1 cellular context compared by ENCODE assay signal in the genomic region with DNA sequence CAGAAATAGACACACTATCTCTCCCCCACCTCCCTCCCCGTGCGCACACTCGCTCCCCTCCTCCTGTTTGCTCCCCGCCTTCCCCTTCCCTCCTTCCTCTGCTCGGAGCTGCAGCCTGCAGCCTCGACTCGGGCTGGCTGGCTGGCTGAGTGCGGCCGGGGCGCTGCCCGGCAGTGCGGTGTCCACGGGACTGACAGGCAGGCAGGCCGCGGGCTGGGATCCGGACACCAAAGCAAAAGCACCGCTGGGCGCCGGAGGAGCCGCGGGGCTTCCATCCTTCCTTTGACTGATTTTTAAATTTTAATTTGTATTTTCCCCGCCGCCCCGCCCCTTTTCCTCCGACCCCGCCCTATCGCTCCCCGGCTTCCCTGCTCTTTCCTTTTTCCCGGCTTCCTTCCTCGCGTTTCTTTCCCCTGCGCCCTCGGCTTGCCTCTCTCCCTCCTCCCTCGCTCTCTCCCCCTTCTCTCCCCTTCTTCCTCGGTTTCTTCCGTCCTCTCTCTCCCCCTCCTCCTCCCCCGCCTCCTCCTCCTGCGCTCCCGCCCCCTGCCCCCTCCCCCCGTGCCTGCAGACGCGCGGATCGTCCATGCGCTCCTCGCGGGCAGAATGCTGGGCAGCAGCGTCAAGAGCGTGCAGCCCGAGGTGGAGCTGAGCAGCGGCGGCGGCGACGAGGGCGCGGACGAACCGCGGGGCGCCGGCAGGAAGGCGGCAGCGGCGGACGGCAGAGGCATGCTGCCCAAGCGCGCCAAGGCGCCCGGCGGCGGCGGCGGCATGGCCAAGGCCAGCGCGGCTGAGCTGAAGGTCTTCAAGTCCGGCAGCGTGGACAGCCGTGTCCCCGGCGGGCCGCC.
A peak's percentile ranks its signal among the peaks of the same experiment; 100 is the strongest.
TF ChIP-seq lines count a peak whose summit lies in the region.

No MANE protein-coding gene starts in this region.

TF ChIP-seq in K562, 482 proteins besides CTCF, POLR2A, EP300 and RAD21 (continued from another document and continues in another):
- TF ChIP-seq, protein P1, sequence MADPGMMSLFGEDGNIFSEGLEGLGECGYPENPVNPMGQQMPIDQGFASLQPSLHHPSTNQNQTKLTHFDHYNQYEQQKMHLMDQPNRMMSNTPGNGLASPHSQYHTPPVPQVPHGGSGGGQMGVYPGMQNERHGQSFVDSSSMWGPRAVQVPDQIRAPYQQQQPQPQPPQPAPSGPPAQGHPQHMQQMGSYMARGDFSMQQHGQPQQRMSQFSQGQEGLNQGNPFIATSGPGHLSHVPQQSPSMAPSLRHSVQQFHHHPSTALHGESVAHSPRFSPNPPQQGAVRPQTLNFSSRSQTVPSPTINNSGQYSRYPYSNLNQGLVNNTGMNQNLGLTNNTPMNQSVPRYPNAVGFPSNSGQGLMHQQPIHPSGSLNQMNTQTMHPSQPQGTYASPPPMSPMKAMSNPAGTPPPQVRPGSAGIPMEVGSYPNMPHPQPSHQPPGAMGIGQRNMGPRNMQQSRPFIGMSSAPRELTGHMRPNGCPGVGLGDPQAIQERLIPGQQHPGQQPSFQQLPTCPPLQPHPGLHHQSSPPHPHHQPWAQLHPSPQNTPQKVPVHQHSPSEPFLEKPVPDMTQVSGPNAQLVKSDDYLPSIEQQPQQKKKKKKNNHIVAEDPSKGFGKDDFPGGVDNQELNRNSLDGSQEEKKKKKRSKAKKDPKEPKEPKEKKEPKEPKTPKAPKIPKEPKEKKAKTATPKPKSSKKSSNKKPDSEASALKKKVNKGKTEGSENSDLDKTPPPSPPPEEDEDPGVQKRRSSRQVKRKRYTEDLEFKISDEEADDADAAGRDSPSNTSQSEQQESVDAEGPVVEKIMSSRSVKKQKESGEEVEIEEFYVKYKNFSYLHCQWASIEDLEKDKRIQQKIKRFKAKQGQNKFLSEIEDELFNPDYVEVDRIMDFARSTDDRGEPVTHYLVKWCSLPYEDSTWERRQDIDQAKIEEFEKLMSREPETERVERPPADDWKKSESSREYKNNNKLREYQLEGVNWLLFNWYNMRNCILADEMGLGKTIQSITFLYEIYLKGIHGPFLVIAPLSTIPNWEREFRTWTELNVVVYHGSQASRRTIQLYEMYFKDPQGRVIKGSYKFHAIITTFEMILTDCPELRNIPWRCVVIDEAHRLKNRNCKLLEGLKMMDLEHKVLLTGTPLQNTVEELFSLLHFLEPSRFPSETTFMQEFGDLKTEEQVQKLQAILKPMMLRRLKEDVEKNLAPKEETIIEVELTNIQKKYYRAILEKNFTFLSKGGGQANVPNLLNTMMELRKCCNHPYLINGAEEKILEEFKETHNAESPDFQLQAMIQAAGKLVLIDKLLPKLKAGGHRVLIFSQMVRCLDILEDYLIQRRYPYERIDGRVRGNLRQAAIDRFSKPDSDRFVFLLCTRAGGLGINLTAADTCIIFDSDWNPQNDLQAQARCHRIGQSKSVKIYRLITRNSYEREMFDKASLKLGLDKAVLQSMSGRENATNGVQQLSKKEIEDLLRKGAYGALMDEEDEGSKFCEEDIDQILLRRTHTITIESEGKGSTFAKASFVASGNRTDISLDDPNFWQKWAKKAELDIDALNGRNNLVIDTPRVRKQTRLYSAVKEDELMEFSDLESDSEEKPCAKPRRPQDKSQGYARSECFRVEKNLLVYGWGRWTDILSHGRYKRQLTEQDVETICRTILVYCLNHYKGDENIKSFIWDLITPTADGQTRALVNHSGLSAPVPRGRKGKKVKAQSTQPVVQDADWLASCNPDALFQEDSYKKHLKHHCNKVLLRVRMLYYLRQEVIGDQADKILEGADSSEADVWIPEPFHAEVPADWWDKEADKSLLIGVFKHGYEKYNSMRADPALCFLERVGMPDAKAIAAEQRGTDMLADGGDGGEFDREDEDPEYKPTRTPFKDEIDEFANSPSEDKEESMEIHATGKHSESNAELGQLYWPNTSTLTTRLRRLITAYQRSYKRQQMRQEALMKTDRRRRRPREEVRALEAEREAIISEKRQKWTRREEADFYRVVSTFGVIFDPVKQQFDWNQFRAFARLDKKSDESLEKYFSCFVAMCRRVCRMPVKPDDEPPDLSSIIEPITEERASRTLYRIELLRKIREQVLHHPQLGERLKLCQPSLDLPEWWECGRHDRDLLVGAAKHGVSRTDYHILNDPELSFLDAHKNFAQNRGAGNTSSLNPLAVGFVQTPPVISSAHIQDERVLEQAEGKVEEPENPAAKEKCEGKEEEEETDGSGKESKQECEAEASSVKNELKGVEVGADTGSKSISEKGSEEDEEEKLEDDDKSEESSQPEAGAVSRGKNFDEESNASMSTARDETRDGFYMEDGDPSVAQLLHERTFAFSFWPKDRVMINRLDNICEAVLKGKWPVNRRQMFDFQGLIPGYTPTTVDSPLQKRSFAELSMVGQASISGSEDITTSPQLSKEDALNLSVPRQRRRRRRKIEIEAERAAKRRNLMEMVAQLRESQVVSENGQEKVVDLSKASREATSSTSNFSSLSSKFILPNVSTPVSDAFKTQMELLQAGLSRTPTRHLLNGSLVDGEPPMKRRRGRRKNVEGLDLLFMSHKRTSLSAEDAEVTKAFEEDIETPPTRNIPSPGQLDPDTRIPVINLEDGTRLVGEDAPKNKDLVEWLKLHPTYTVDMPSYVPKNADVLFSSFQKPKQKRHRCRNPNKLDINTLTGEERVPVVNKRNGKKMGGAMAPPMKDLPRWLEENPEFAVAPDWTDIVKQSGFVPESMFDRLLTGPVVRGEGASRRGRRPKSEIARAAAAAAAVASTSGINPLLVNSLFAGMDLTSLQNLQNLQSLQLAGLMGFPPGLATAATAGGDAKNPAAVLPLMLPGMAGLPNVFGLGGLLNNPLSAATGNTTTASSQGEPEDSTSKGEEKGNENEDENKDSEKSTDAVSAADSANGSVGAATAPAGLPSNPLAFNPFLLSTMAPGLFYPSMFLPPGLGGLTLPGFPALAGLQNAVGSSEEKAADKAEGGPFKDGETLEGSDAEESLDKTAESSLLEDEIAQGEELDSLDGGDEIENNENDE (IDR thresholded peaks at IDR 0.05; ENCODE audit: low read depth, low read length) = no peak
- TF ChIP-seq JUNB (CRISPR knock-in tag; conservative IDR thresholded peaks at IDR 0.05) = no peak
- TF ChIP-seq ARID2 (IDR thresholded peaks at IDR 0.05) = no peak
- TF ChIP-seq DNMT1 (IDR thresholded peaks at IDR 0.05) = no peak
- no peak for TF ChIP-seq ZNF175 (CRISPR knock-in tag; IDR thresholded peaks at IDR 0.05; ENCODE audit: low read depth)
- no peak for TF ChIP-seq ZNF717 (CRISPR knock-in tag; IDR thresholded peaks at IDR 0.05)
- no peak for TF ChIP-seq MCM5 (IDR thresholded peaks at IDR 0.05; ENCODE audit: low read depth)
- TF ChIP-seq, protein P2, sequence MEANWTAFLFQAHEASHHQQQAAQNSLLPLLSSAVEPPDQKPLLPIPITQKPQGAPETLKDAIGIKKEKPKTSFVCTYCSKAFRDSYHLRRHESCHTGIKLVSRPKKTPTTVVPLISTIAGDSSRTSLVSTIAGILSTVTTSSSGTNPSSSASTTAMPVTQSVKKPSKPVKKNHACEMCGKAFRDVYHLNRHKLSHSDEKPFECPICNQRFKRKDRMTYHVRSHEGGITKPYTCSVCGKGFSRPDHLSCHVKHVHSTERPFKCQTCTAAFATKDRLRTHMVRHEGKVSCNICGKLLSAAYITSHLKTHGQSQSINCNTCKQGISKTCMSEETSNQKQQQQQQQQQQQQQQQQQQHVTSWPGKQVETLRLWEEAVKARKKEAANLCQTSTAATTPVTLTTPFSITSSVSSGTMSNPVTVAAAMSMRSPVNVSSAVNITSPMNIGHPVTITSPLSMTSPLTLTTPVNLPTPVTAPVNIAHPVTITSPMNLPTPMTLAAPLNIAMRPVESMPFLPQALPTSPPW (CRISPR knock-in tag; IDR thresholded peaks at IDR 0.05) = peak; percentile 93
- TF ChIP-seq, protein P3, sequence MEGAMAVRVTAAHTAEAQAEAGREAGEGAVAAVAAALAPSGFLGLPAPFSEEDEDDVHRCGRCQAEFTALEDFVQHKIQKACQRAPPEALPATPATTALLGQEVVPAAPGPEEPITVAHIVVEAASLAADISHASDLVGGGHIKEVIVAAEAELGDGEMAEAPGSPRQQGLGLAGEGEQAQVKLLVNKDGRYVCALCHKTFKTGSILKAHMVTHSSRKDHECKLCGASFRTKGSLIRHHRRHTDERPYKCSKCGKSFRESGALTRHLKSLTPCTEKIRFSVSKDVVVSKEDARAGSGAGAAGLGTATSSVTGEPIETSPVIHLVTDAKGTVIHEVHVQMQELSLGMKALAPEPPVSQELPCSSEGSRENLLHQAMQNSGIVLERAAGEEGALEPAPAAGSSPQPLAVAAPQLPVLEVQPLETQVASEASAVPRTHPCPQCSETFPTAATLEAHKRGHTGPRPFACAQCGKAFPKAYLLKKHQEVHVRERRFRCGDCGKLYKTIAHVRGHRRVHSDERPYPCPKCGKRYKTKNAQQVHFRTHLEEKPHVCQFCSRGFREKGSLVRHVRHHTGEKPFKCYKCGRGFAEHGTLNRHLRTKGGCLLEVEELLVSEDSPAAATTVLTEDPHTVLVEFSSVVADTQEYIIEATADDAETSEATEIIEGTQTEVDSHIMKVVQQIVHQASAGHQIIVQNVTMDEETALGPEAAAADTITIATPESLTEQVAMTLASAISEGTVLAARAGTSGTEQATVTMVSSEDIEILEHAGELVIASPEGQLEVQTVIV (CRISPR knock-in tag; IDR thresholded peaks at IDR 0.05; ENCODE audit: borderline replicate concordance) = no peak
- TF ChIP-seq CBX5 (IDR thresholded peaks at IDR 0.05; ENCODE audit: borderline replicate concordance, low read depth) = no peak
- TF ChIP-seq ZNF41 (CRISPR knock-in tag; conservative IDR thresholded peaks at IDR 0.05) = no peak
- peak; percentile 63 for TF ChIP-seq RBFOX2 (IDR thresholded peaks at IDR 0.05; ENCODE audit: low read depth, low read length)
- TF ChIP-seq ZNF584 (CRISPR knock-in tag; IDR thresholded peaks at IDR 0.05; ENCODE audit: low read depth) = no peak
- TF ChIP-seq, protein P4, sequence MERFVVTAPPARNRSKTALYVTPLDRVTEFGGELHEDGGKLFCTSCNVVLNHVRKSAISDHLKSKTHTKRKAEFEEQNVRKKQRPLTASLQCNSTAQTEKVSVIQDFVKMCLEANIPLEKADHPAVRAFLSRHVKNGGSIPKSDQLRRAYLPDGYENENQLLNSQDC (CRISPR knock-in tag; IDR thresholded peaks at IDR 0.05) = no peak
- no peak for TF ChIP-seq SRSF7 (optimal IDR thresholded peaks at IDR 0.05; ENCODE audit: low read depth, low read length)
- TF ChIP-seq ZNF143 (CRISPR knock-in tag; IDR thresholded peaks at IDR 0.05) = no peak
- TF ChIP-seq NR3C1 (CRISPR knock-in tag; IDR thresholded peaks at IDR 0.05) = no peak
- TF ChIP-seq SMAD4 (CRISPR knock-in tag; conservative IDR thresholded peaks at IDR 0.05) = peak; percentile 46; the same call in 1 of the 2 replicates
- TF ChIP-seq, protein P5, sequence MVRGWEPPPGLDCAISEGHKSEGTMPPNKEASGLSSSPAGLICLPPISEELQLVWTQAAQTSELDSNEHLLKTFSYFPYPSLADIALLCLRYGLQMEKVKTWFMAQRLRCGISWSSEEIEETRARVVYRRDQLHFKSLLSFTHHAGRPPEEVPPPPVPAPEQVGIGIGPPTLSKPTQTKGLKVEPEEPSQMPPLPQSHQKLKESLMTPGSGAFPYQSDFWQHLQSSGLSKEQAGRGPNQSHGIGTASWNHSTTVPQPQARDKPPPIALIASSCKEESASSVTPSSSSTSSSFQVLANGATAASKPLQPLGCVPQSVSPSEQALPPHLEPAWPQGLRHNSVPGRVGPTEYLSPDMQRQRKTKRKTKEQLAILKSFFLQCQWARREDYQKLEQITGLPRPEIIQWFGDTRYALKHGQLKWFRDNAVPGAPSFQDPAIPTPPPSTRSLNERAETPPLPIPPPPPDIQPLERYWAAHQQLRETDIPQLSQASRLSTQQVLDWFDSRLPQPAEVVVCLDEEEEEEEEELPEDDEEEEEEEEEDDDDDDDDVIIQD (CRISPR knock-in tag; IDR thresholded peaks at IDR 0.05) = no peak
- TF ChIP-seq, protein P6, sequence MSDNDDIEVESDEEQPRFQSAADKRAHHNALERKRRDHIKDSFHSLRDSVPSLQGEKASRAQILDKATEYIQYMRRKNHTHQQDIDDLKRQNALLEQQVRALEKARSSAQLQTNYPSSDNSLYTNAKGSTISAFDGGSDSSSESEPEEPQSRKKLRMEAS (CRISPR knock-in tag; IDR thresholded peaks at IDR 0.05) = no peak; the same call in 1 of the 2 replicates
- TF ChIP-seq, protein P7, sequence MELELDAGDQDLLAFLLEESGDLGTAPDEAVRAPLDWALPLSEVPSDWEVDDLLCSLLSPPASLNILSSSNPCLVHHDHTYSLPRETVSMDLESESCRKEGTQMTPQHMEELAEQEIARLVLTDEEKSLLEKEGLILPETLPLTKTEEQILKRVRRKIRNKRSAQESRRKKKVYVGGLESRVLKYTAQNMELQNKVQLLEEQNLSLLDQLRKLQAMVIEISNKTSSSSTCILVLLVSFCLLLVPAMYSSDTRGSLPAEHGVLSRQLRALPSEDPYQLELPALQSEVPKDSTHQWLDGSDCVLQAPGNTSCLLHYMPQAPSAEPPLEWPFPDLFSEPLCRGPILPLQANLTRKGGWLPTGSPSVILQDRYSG (tag; conservative IDR thresholded peaks at IDR 0.05; ENCODE audit: low read depth) = no peak
- no peak for TF ChIP-seq HDAC3 (IDR thresholded peaks at IDR 0.05; ENCODE audit: borderline replicate concordance, partially characterized antibody)
- no peak for TF ChIP-seq ZNF57 (CRISPR knock-in tag; IDR thresholded peaks at IDR 0.05)
- no peak for TF ChIP-seq FOXK2 (conservative IDR thresholded peaks at IDR 0.05 in 1 of 2, IDR thresholded peaks at IDR 0.05 in 1 of 2; ENCODE audit: low read depth in 2 of 2)
- TF ChIP-seq IFI16 (CRISPR knock-in tag; IDR thresholded peaks at IDR 0.05) = no peak
- TF ChIP-seq, protein P8, sequence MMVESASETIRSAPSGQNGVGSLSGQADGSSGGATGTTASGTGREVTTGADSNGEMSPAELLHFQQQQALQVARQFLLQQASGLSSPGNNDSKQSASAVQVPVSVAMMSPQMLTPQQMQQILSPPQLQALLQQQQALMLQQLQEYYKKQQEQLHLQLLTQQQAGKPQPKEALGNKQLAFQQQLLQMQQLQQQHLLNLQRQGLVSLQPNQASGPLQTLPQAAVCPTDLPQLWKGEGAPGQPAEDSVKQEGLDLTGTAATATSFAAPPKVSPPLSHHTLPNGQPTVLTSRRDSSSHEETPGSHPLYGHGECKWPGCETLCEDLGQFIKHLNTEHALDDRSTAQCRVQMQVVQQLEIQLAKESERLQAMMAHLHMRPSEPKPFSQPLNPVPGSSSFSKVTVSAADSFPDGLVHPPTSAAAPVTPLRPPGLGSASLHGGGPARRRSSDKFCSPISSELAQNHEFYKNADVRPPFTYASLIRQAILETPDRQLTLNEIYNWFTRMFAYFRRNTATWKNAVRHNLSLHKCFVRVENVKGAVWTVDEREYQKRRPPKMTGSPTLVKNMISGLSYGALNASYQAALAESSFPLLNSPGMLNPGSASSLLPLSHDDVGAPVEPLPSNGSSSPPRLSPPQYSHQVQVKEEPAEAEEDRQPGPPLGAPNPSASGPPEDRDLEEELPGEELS (CRISPR knock-in tag; IDR thresholded peaks at IDR 0.05; ENCODE audit: borderline replicate concordance) = no peak
- TF ChIP-seq, protein P9, sequence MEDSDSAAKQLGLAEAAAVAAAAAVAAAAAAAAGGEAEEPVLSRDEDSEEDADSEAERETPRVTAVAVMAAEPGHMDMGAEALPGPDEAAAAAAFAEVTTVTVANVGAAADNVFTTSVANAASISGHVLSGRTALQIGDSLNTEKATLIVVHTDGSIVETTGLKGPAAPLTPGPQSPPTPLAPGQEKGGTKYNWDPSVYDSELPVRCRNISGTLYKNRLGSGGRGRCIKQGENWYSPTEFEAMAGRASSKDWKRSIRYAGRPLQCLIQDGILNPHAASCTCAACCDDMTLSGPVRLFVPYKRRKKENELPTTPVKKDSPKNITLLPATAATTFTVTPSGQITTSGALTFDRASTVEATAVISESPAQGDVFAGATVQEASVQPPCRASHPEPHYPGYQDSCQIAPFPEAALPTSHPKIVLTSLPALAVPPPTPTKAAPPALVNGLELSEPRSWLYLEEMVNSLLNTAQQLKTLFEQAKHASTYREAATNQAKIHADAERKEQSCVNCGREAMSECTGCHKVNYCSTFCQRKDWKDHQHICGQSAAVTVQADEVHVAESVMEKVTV (CRISPR knock-in tag; IDR thresholded peaks at IDR 0.05) = no peak
- TF ChIP-seq ZFP36 (IDR thresholded peaks at IDR 0.05; ENCODE audit: low read depth, low read length, partially characterized antibody) = no peak
